ENCODE assay signal across 8 cellular contexts in the genomic region with DNA sequence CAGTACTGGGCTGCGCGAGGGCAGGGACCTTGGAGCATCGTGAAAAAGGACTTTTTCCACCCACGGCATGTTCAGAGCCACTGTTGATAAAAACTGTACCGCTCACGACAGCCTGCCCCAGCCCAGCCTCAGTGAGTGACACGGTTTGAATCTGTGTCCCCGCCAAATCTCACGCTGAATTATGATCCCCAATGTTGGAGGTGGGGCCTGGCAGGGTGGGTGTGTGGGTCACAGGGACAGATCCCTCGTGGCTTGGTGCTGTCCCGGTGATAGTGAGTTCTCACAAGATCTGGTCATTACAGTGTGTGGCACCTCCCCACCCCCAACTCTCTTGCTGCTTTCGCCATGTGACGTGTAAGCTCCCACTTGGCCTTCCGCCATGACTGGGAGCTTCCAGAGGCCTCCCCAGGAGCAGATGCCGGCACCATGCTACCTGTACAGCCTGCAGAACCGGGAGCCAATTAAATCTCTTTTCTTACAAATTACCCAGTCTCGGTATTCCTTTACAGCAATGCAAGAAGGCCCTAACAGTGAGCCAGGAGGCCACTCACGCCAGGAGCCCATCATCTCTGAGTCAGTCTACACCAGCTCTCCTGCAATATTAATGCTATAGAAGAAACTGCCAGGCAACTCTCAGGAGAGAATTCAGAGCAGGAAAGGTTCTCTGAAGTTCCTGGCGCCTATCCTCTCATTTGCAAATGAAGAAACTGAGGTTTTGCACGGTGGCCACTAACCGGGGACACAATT. TPM values are rescaled to one million over a fixed set of nuclear protein-coding genes. Genes with fewer than 3 reads are reported as not detected.
DNase-seq lines count a peak whose midpoint lies in the region; ATAC-seq and TF ChIP-seq lines count a peak whose summit lies in the region.

No MANE protein-coding gene starts in this region.

- H3K4me3 ChIP-seq in esophagus (ENCODE audit: low read depth in 1 of 2, low read length in 2 of 2) (peak overlapping the region; percentile 81 to 87), parathyroid adenoma (ENCODE audit: low read depth, low read length) (peak overlapping the region; percentile 57)

- no peak for TF ChIP-seq CTCF in parathyroid adenoma (IDR thresholded peaks at IDR 0.05)

- peak; percentile 55 for DNase-seq in GM03348 (ENCODE audit: low spot score)
- DNase-seq in SK-MEL-5 (ENCODE audit: low read depth, low spot score), result peak; percentile 20
- no peak for DNase-seq in cortex of kidney (lab: John Stamatoyannopoulos, UW)
- no peak for DNase-seq in A172 (ENCODE audit: low spot score)

- peak overlapping the region; percentile 73 for H3K4me2 ChIP-seq in parathyroid adenoma (ENCODE audit: low read length)

- no peak overlapping the region for H2AFZ ChIP-seq in parathyroid adenoma

- WGBS in esophagus, 2 donors, result 51 to 55% methylated on average over 21 of the region's 21 CpGs

- in situ Hi-C loops in SK-MEL-5 (cut with HindIII; ENCODE audit: low pct_unique_long_range_greater_than_20kb, low sequenced_read_pairs), result no loop called here

- H3K4me1 ChIP-seq in esophagus (ENCODE audit: control insufficient read depth in 2 of 2, insufficient read depth in 2 of 2, low read length in 1 of 2), result peaks cover 17 to 38% of the 10 kb centered on the region in 2 donors
- H3K4me1 ChIP-seq in parathyroid adenoma, result no peaks in the 10 kb centered on the region

- H3K27me3 ChIP-seq in esophagus (ENCODE audit: control insufficient read depth in 1 of 2, insufficient read depth in 2 of 2, low read length in 2 of 2), result no peaks in the 10 kb centered on the region
- no peaks in the 10 kb centered on the region for H3K27me3 ChIP-seq in parathyroid adenoma (ENCODE audit: control insufficient read depth, insufficient read depth, low read length)

- peaks cover 32% of the 10 kb centered on the region for H3K79me2 ChIP-seq in parathyroid adenoma

- ATAC-seq in HG02798 (IDR thresholded peaks at IDR 0.05; ENCODE audit: poor library complexity, unreplicated experiment) (no peak), HG03342 (IDR thresholded peaks at IDR 0.05; ENCODE audit: unreplicated experiment) (no peak)

- H3K9me3 ChIP-seq in esophagus (ENCODE audit: control insufficient read depth in 2 of 2, insufficient read depth in 1 of 2, low read depth in 1 of 2, low read length in 1 of 2) (no peaks in the 10 kb centered on the region), parathyroid adenoma (ENCODE audit: control insufficient read depth, low read length) (no peaks in the 10 kb centered on the region)

- H3K9ac ChIP-seq in parathyroid adenoma, result no peak overlapping the region

- H3K36me3 ChIP-seq in esophagus (ENCODE audit: control insufficient read depth in 2 of 2, insufficient read depth in 2 of 2, low read length in 1 of 2) (peaks cover 0 to 6% of the 10 kb centered on the region in 2 donors), parathyroid adenoma (ENCODE audit: control insufficient read depth, insufficient read depth, low read length) (no peaks in the 10 kb centered on the region)

- H3K27ac ChIP-seq in esophagus (ENCODE audit: low read depth in 2 of 2, low read length in 1 of 2) (peak overlapping the region; percentile 81 to 94), parathyroid adenoma (no peak overlapping the region)

RNA-seq across cellular contexts. Expression of gene TOLLIP, which starts 1.3 kb away (rescaled TPM):
- 33.5 and 36.0 TPM in 2 replicates for total RNA-seq in SK-MEL-5 (2014; rRNA removed; shearing (Covaris generic))
- 90.3 and 90.9 TPM in 2 replicates for polyA plus RNA-seq in SK-MEL-5 (2015; cell fraction: cytosol; rRNA removed)
- polyA plus RNA-seq in SK-MEL-5 (2015; cell fraction: nucleus; rRNA removed), result 49.5 and 57.4 TPM in 2 replicates
- polyA plus RNA-seq in esophagus, result 10 to 100 TPM; 44.4 to 68.0 TPM
- 24.4 and 26.6 TPM in 2 replicates for total RNA-seq in A172 (2014; rRNA removed; shearing (Covaris generic))

Comparison
In these comparisons a context has a peak if more than half of its experiments do, and no peak if none do; other contexts are left out.
1. DNase-seq: peak in GM03348 (single experiment) and SK-MEL-5 (single experiment); none in cortex of kidney (single experiment) and A172 (single experiment).